In the genomic region with DNA sequence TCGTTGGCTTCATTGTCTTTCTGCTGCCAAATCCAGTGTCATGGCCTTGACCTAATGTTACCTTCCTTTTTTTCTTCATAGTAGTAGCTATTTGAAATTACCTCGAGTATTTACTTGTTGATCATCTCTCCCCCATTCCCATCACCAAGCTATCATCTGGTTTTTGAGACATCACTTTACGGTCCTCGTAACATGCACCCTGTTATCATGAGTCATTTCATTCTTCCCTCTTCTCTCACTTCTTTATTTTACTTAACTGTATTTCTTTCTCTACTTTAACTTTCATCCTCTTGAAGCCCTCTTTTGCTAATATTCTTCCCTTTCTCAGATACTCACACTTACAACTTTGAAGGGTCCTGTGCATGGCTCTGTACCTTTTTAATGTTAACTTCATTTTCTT, we compare ENCODE assay signal across 15 cellular contexts.
"Had no signal": no experiment of that assay in that cellular context is flagged by ENCODE, and none has a peak within 500 bp of the region (broad histone marks: within the 10 kb centered on the region; RNA-seq: fewer than 3 reads in every experiment).

No MANE protein-coding gene starts in this region.

- H3K27me3 Mint-ChIP-seq: naive thymus-derived CD4-positive, alpha-beta T cell had no signal

- ATAC-seq: foreskin keratinocyte; heart left ventricle; left lobe of liver; naive thymus-derived CD4-positive, alpha-beta T cell; SK-N-SH treated with all-trans-retinoic acid at 6 μM for 48 hours; stimulated activated naive CD8-positive, alpha-beta T cell treated with anti-CD3 and anti-CD28 coated beads, Interleukin-15, Interleukin-2, amounts not matched to agents 100 U/mL and 50 U/mL, for 24 hours had no signal

- DNase-seq: activated CD4-positive, CD25-positive, alpha-beta regulatory T cell treated with anti-CD3 and anti-CD28 coated beads, Interleukin-2, amount 50 U/mL, for 72 hours; activated gamma-delta T cell; caudate nucleus; colonic mucosa; foreskin keratinocyte; heart left ventricle; islet precursor cell; mammary epithelial cell; naive thymus-derived CD4-positive, alpha-beta T cell; sigmoid colon; stimulated activated CD4-positive, alpha-beta T cell treated with anti-CD3 and anti-CD28 coated beads, Interleukin-2, amount 100 ng/mL, for 24 hours; stimulated activated naive CD8-positive, alpha-beta T cell treated with anti-CD3 and anti-CD28 coated beads, Interleukin-15, Interleukin-2, amounts not matched to agents 100 U/mL and 50 U/mL, for 24 hours; upper lobe of left lung had no signal

- H3K4me3 Mint-ChIP-seq: naive thymus-derived CD4-positive, alpha-beta T cell had no signal

- H3K4me3 ChIP-seq: colonic mucosa, heart left ventricle, sigmoid colon, upper lobe of left lung had no signal

- H3K9me3 ChIP-seq: colonic mucosa, heart left ventricle, sigmoid colon, upper lobe of left lung had no signal

- H3K27ac ChIP-seq: colonic mucosa, foreskin keratinocyte, heart left ventricle, sigmoid colon, upper lobe of left lung had no signal

- H3K27me3 ChIP-seq: colonic mucosa, foreskin keratinocyte, heart left ventricle, sigmoid colon, upper lobe of left lung had no signal

- H3K4me1 ChIP-seq: colonic mucosa, foreskin keratinocyte, sigmoid colon, upper lobe of left lung had no signal
